18 cellular contexts compared by ENCODE assay signal in the genomic region with DNA sequence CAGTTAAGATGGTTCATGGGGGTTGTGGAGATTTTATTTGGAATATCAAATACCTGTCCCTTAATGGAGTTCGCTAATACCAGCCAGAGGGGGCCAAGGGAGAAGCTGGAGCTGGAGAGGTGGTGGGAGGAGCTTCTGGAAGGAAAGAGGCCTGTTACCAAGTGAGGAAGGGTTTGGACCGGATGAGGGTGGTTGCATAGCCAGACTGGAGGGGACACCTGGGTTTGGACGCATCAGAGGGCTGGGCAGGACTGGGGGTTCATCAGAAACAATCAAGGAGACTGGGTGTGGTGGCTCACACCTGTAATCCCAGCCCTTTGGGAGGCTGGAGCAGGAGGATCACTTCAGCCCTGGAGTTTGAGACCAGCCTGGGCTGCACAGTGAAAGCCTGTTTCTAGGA.
A peak's percentile ranks its signal among the peaks of the same experiment; 100 is the strongest.
DNase-seq lines count a peak whose midpoint lies in the region; ATAC-seq lines count a peak whose summit lies in the region.
"Had no signal": no experiment of that assay in that cellular context is flagged by ENCODE, and none has a peak within 500 bp of the region (broad histone marks: within the 10 kb centered on the region; RNA-seq: fewer than 3 reads in every experiment).

No MANE protein-coding gene starts in this region.

- H3K27ac Mint-ChIP-seq in activated CD8-positive, alpha-beta memory T cell treated with anti-CD3 and anti-CD28 coated beads, Interleukin-2, amount 10 ng/mL, durations not matched to agents 7 days and 5 days: no peak overlapping the region
- H3K27ac Mint-ChIP-seq: activated CD4-positive, alpha-beta T cell treated with anti-CD3 and anti-CD28 coated beads for 36 hours; activated naive CD4-positive, alpha-beta T cell treated with anti-CD3 and anti-CD28 coated beads for 36 hours; CD14-positive monocyte had no signal

- H3K27me3 ChIP-seq in H7 (ENCODE audit: control insufficient read depth, insufficient read depth, low read length): no peaks in the 10 kb centered on the region
- H3K27me3 ChIP-seq: uterus had no signal

- DNase-seq in activated CD8-positive, alpha-beta memory T cell treated with anti-CD3 and anti-CD28 coated beads, Interleukin-2, amount 10 ng/mL, durations not matched to agents 7 days and 5 days: peak; percentile 31
- no peak for DNase-seq in activated CD8-positive, alpha-beta memory T cell treated with anti-CD3 and anti-CD28 coated beads for 24 hours
- DNase-seq in H7 (peak; percentile 48), ecto neural progenitor cell (ENCODE audit: low spot score) (peak; percentile 32), sciatic nerve (ENCODE audit: low spot score) (peak; percentile 27), DMS53 treated with DMSO at 0.1 percent for 48 hours (lab: John Stamatoyannopoulos, UW; ENCODE audit: unreplicated experiment) (no peak), NCI-H1694 (lab: John Stamatoyannopoulos, UW) (no peak), iPS-NIHi7 (ENCODE audit: extremely low spot score) (no peak)
- DNase-seq: activated CD4-positive, alpha-beta T cell treated with anti-CD3 and anti-CD28 coated beads for 36 hours; NCI-H1105 treated with DMSO at 0.1 percent for 48 hours; NCI-H2171; retina; Right ventricle myocardium superior had no signal

- intact Hi-C loops in sciatic nerve (cut with DNase I): no loop called here

- H3K36me3 Mint-ChIP-seq in activated CD8-positive, alpha-beta memory T cell treated with anti-CD3 and anti-CD28 coated beads, Interleukin-2, amount 10 ng/mL, durations not matched to agents 7 days and 5 days: no peaks in the 10 kb centered on the region

- peaks cover 9% of the 10 kb centered on the region for H3K27me3 Mint-ChIP-seq in activated CD8-positive, alpha-beta memory T cell treated with anti-CD3 and anti-CD28 coated beads, Interleukin-2, amount 10 ng/mL, durations not matched to agents 7 days and 5 days
- H3K27me3 Mint-ChIP-seq: activated CD4-positive, alpha-beta T cell treated with anti-CD3 and anti-CD28 coated beads for 36 hours had no signal

- no peak for ATAC-seq in activated CD8-positive, alpha-beta memory T cell treated with anti-CD3 and anti-CD28 coated beads, Interleukin-2, amount 10 ng/mL, durations not matched to agents 7 days and 5 days
- no peak for ATAC-seq in sciatic nerve
- ATAC-seq: activated CD4-positive, alpha-beta T cell treated with anti-CD3 and anti-CD28 coated beads for 36 hours had no signal

- CTCF ChIA-PET in activated CD8-positive, alpha-beta memory T cell treated with anti-CD3 and anti-CD28 coated beads, Interleukin-2, amount 10 ng/mL, durations not matched to agents 7 days and 5 days (lab: Charles Lee): interaction anchor here (1.4 kb wide), 1 partner anchor 18 kb away, joined by 3 read pairs; no protein-coding TSS in a partner anchor

- no peak overlapping the region for H3K4me3 ChIP-seq in H7 (ENCODE audit: insufficient read depth, low read depth, low read length)
- H3K4me3 ChIP-seq: left lung, uterus had no signal

- H3K36me3 ChIP-seq in H7 (replicated peaks; ENCODE audit: control insufficient read depth, insufficient read depth, low read length): no peaks in the 10 kb centered on the region
- H3K36me3 ChIP-seq: uterus had no signal

- no peaks in the 10 kb centered on the region for H3K4me1 Mint-ChIP-seq in activated CD8-positive, alpha-beta memory T cell treated with anti-CD3 and anti-CD28 coated beads, Interleukin-2, amount 10 ng/mL, durations not matched to agents 7 days and 5 days
- H3K4me1 Mint-ChIP-seq: activated CD4-positive, alpha-beta T cell treated with anti-CD3 and anti-CD28 coated beads for 36 hours had no signal

- H3K4me3 Mint-ChIP-seq in activated CD8-positive, alpha-beta memory T cell treated with anti-CD3 and anti-CD28 coated beads, Interleukin-2, amount 10 ng/mL, durations not matched to agents 7 days and 5 days: no peak overlapping the region
- H3K4me3 Mint-ChIP-seq: activated CD4-positive, alpha-beta T cell treated with anti-CD3 and anti-CD28 coated beads for 36 hours; activated naive CD4-positive, alpha-beta T cell treated with anti-CD3 and anti-CD28 coated beads for 36 hours; neural crest cell had no signal

- no peaks in the 10 kb centered on the region for H3K9me3 Mint-ChIP-seq in activated CD8-positive, alpha-beta memory T cell treated with anti-CD3 and anti-CD28 coated beads, Interleukin-2, amount 10 ng/mL, durations not matched to agents 7 days and 5 days (ENCODE audit: low read depth)
- H3K9me3 Mint-ChIP-seq: activated naive CD4-positive, alpha-beta T cell treated with anti-CD3 and anti-CD28 coated beads for 36 hours; neural crest cell had no signal

Comparison
In these comparisons a context has a peak if more than half of its experiments do, and no peak if none do; other contexts are left out.
1. DNase-seq: peak in activated CD8-positive, alpha-beta memory T cell treated with anti-CD3 and anti-CD28 coated beads, Interleukin-2, amount 10 ng/mL, durations not matched to agents 7 days and 5 days (single experiment), H7 (single experiment), ecto neural progenitor cell (single experiment) and sciatic nerve (single experiment); none in activated CD8-positive, alpha-beta memory T cell treated with anti-CD3 and anti-CD28 coated beads for 24 hours (single experiment), DMS53 treated with DMSO at 0.1 percent for 48 hours (single experiment), NCI-H1694 (single experiment) and iPS-NIHi7 (single experiment).